In the genomic region with DNA sequence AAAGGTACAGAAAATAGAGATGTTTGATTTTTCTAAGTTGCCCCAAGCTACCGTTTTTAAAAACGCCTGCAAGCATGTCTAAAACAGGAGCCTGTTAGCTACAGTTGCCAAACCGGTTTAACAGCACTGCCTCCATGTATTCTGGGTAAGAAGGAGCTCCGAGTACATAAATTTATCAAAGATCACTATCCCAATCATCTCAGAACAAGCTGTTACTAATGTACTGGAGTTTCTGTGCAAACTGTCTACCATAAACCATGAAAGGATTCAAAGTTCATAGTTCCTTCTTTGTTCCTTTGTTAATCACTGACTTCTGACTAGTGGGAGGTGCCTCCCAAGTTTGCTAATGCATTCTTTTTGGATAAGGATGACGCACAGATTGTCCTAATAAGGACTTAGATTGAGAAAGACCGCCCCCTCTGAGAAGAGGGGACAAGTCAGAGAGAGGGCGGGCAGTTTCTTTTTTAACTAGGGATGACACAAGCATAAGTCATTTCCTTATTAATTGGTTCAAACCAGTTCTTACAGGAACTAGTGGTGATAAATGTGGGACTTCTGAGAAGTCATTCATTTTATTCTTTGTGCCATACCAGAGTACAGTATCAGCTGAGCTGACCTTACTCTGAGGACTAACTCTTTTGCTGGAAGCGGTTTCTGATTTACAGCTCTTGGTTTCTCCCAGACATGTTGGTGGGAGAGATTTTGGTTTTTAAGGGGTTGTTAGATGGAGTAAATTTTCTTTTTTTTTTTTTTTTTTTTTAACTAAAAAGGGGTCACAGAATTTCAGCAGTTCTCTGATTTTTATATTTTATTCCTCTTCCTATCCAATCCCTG, we compare ENCODE assay signal across 8 cellular contexts. TPM values are rescaled to one million over a fixed set of nuclear protein-coding genes. Genes with fewer than 3 reads are reported as not detected.
DNase-seq lines count a peak whose midpoint lies in the region; ATAC-seq and TF ChIP-seq lines count a peak whose summit lies in the region.

No MANE protein-coding gene starts in this region.

- peak overlapping the region; percentile 88 for H3K27ac ChIP-seq in naive thymus-derived CD4-positive, alpha-beta T cell (ENCODE audit: low read depth, low read length)
- peak overlapping the region; percentile 96 to 97 for H3K27ac ChIP-seq in aorta (ENCODE audit: low read depth in 1 of 2, low read length in 2 of 2)

- peak overlapping the region; percentile 100 for H3K27ac Mint-ChIP-seq in Calu3 (ENCODE audit: unreplicated experiment)
- peak overlapping the region; percentile 100 for H3K27ac Mint-ChIP-seq in activated T-cell treated with anti-CD3 and anti-CD28 coated beads, Interleukin-2, amount 50 U/mL, for 24 hours
- H3K27ac Mint-ChIP-seq in naive thymus-derived CD4-positive, alpha-beta T cell, result peak overlapping the region; percentile 90 to 99 (median 96)

- H3K4me1 Mint-ChIP-seq in Calu3 (ENCODE audit: low read depth, unreplicated experiment), result peaks cover 8% of the 10 kb centered on the region
- H3K4me1 Mint-ChIP-seq in activated T-cell treated with anti-CD3 and anti-CD28 coated beads, Interleukin-2, amount 50 U/mL, for 24 hours (ENCODE audit: low read depth), result peaks cover 41% of the 10 kb centered on the region
- H3K4me1 Mint-ChIP-seq in naive thymus-derived CD4-positive, alpha-beta T cell, result peaks cover 14 to 70% (median 50%) of the 10 kb centered on the region in 7 donors

- WGBS in aorta, 2 donors, result 0% methylated on average over 8 of the region's 8 CpGs

- intact Hi-C loops in Calu3 (cut with micrococcal nuclease; ENCODE audit: unreplicated experiment), result loop anchor here (1.0 kb wide), 2 partner anchors 8 to 51 kb away; no protein-coding TSS in a partner anchor
- intact Hi-C loops in naive thymus-derived CD4-positive, alpha-beta T cell (cut with micrococcal nuclease), result loop anchor here (1.0 to 5.0 kb wide), 7 partner anchors 8 to 220 kb away; partner anchors contain the start of genes CLTC (in 2 of the 2) and RPS6KB1 (in 1 of the 2)
- intact Hi-C loops in aorta (cut with DNase I), result no loop called here

- no peaks in the 10 kb centered on the region for H3K27me3 ChIP-seq in naive thymus-derived CD4-positive, alpha-beta T cell (ENCODE audit: control insufficient read depth in 2 of 2, insufficient read depth in 2 of 2, low read length in 2 of 2)
- no peaks in the 10 kb centered on the region for H3K27me3 ChIP-seq in aorta (ENCODE audit: control insufficient read depth in 1 of 2, insufficient read depth in 2 of 2, low read length in 1 of 2)

- H3K36me3 ChIP-seq in naive thymus-derived CD4-positive, alpha-beta T cell (ENCODE audit: control insufficient read depth in 2 of 3, insufficient read depth in 3 of 3, low read length in 3 of 3), result peaks cover 0 to 4% (median 0%) of the 10 kb centered on the region in 3 experiments
- no peaks in the 10 kb centered on the region for H3K36me3 ChIP-seq in aorta (ENCODE audit: control insufficient read depth in 1 of 2, insufficient read depth in 2 of 2, low read length in 1 of 2)

- peaks cover 6 to 14% of the 10 kb centered on the region in 2 donors for H3K4me1 ChIP-seq in naive thymus-derived CD4-positive, alpha-beta T cell (ENCODE audit: control insufficient read depth in 2 of 2, insufficient read depth in 2 of 2, low read length in 2 of 2)
- H3K4me1 ChIP-seq in aorta (ENCODE audit: control insufficient read depth in 1 of 2, insufficient read depth in 2 of 2, low read length in 2 of 2), result peaks cover 0 to 2% of the 10 kb centered on the region in 2 donors

- peak; percentile 77 for DNase-seq in Calu3
- peak; percentile 87 to 100 for DNase-seq in NOMO-1 (lab: John Stamatoyannopoulos, UW; ENCODE audit: unreplicated experiment in 2 of 2)
- DNase-seq in activated T-cell treated with anti-CD3 and anti-CD28 coated beads, Interleukin-2, amount 50 U/mL, for 24 hours, result no peak
- peak; percentile 100 for DNase-seq in fibroblast of gingiva (ENCODE audit: low read depth)
- peak in 8 of 9 donors; percentile 51 to 91 (median 74) for DNase-seq in naive thymus-derived CD4-positive, alpha-beta T cell
- no peak for DNase-seq in aorta

- no TSS peak for BruUV-seq in Calu3 (replicated peaks; lab: Mats Ljungman, UMichigan)

- H3K27me3 Mint-ChIP-seq in Calu3 (ENCODE audit: unreplicated experiment), result no peaks in the 10 kb centered on the region
- H3K27me3 Mint-ChIP-seq in activated T-cell treated with anti-CD3 and anti-CD28 coated beads, Interleukin-2, amount 50 U/mL, for 24 hours, result no peaks in the 10 kb centered on the region
- peaks cover 0 to 17% (median 0%) of the 10 kb centered on the region in 5 donors for H3K27me3 Mint-ChIP-seq in naive thymus-derived CD4-positive, alpha-beta T cell

- ATAC-seq in GM19372 (IDR thresholded peaks at IDR 0.05; ENCODE audit: low read depth, unreplicated experiment), result peak; percentile 76
- peak; percentile 68 for ATAC-seq in HG03439 (IDR thresholded peaks at IDR 0.05; ENCODE audit: unreplicated experiment)
- ATAC-seq in naive thymus-derived CD4-positive, alpha-beta T cell, result peak; percentile 94
- peak; percentile 94 for ATAC-seq in aorta (ENCODE audit: low FRiP score)

- H3K4me3 Mint-ChIP-seq in Calu3 (ENCODE audit: low read depth, unreplicated experiment), result peak overlapping the region; percentile 69
- peak overlapping the region; percentile 96 for H3K4me3 Mint-ChIP-seq in activated T-cell treated with anti-CD3 and anti-CD28 coated beads, Interleukin-2, amount 50 U/mL, for 24 hours
- peak overlapping the region; percentile 83 to 100 (median 95) for H3K4me3 Mint-ChIP-seq in naive thymus-derived CD4-positive, alpha-beta T cell

- no peaks in the 10 kb centered on the region for H3K9me3 ChIP-seq in naive thymus-derived CD4-positive, alpha-beta T cell (ENCODE audit: control insufficient read depth in 2 of 3, low read length in 3 of 3)
- no peaks in the 10 kb centered on the region for H3K9me3 ChIP-seq in aorta (ENCODE audit: control insufficient read depth, low read length)

- peaks cover 64% of the 10 kb centered on the region for H3K36me3 Mint-ChIP-seq in Calu3 (ENCODE audit: insufficient read depth, unreplicated experiment)
- H3K36me3 Mint-ChIP-seq in activated T-cell treated with anti-CD3 and anti-CD28 coated beads, Interleukin-2, amount 50 U/mL, for 24 hours (ENCODE audit: low read depth), result peaks cover 81% of the 10 kb centered on the region
- H3K36me3 Mint-ChIP-seq in naive thymus-derived CD4-positive, alpha-beta T cell, result peaks cover 0 to 52% (median 21%) of the 10 kb centered on the region in 5 donors

- CTCF ChIA-PET in Calu3 (lab: Charles Lee), result interaction anchor here (0.6 to 1.5 kb wide), 8 partner anchors 9 to 84 kb away, joined by 4 to 14 read pairs (median 6); no protein-coding TSS in a partner anchor
- CTCF ChIA-PET in naive thymus-derived CD4-positive, alpha-beta T cell (lab: Charles Lee), result interaction anchor here (0.6 to 2.0 kb wide), 4 partner anchors 22 to 124 kb away, joined by 3 to 10 read pairs (median 3); no protein-coding TSS in a partner anchor

- H3K4me3 ChIP-seq in naive thymus-derived CD4-positive, alpha-beta T cell (ENCODE audit: low read length), result peak overlapping the region; percentile 72
- H3K4me3 ChIP-seq in aorta (ENCODE audit: low read length in 2 of 2), result peak overlapping the region; percentile 96 to 100

- no peaks in the 10 kb centered on the region for H3K9me3 Mint-ChIP-seq in Calu3 (ENCODE audit: low read depth, unreplicated experiment)
- H3K9me3 Mint-ChIP-seq in activated T-cell treated with anti-CD3 and anti-CD28 coated beads, Interleukin-2, amount 50 U/mL, for 24 hours, result no peaks in the 10 kb centered on the region
- no peaks in the 10 kb centered on the region for H3K9me3 Mint-ChIP-seq in naive thymus-derived CD4-positive, alpha-beta T cell

- TF ChIP-seq CTCF in Calu3 (IDR thresholded peaks at IDR 0.05; ENCODE audit: unreplicated experiment), result no peak

- POLR2A ChIA-PET in naive thymus-derived CD4-positive, alpha-beta T cell (lab: Charles Lee), result interaction anchor here (0.7 to 2.1 kb wide), 10 partner anchors 8 to 218 kb away, joined by 3 to 7 read pairs (median 4); partner anchors contain the start of genes CLTC, RPS6KB1 and TUBD1

RNA-seq across cellular contexts. Expression of gene TUBD1, which starts 55.2 kb away (rescaled TPM):
- 5.0 and 12.6 TPM in 2 replicates for total RNA-seq in Calu3 (2022)
- total RNA-seq in naive thymus-derived CD4-positive, alpha-beta T cell, result 10 to 100 TPM in 4 of 5 experiments, 1 to 10 TPM in 1; 8.2 to 42.1 (median 14.3) TPM
- 10 to 100 TPM; 25.5 to 31.9 TPM for polyA plus RNA-seq in naive thymus-derived CD4-positive, alpha-beta T cell
- 10 to 100 TPM in 1 of 2 donors, 1 to 10 TPM in 1; 9.4 to 12.0 TPM for total RNA-seq in aorta
- polyA plus RNA-seq in aorta, result 1 to 10 TPM; 6.6 to 8.4 TPM

RNA-seq across cellular contexts. Expression of gene RPS6KB1, which starts 55.3 kb away (rescaled TPM):
- total RNA-seq in Calu3 (2022), result 29.9 and 34.5 TPM in 2 replicates
- 100 to 1,000 TPM in 1 of 5 experiments, 10 to 100 TPM in 4; 62.0 to 107 (median 71.5) TPM for total RNA-seq in naive thymus-derived CD4-positive, alpha-beta T cell
- polyA plus RNA-seq in naive thymus-derived CD4-positive, alpha-beta T cell, result 10 to 100 TPM; 27.3 to 34.3 TPM
- 10 to 100 TPM; 40.9 to 51.0 TPM for total RNA-seq in aorta
- polyA plus RNA-seq in aorta, result 10 to 100 TPM in 1 of 2 donors, 1 to 10 TPM in 1; 9.6 to 10.4 TPM

Comparison
In these comparisons a context has a peak if more than half of its experiments do, and no peak if none do; other contexts are left out.
1. DNase-seq: peak in Calu3 (single experiment), NOMO-1 (2 of 2), fibroblast of gingiva (single experiment) and naive thymus-derived CD4-positive, alpha-beta T cell (8 of 9); none in activated T-cell treated with anti-CD3 and anti-CD28 coated beads, Interleukin-2, amount 50 U/mL, for 24 hours (single experiment) and aorta (0 of 2).
2. intact Hi-C loops: an anchor here in Calu3 (1.0 kb wide) and naive thymus-derived CD4-positive, alpha-beta T cell (1.0 to 5.0 kb wide); none called in aorta.
3. Peak in every context shown above with its lines, with median percentiles within 50 percentile points of each other: H3K27ac Mint-ChIP-seq, H3K4me3 Mint-ChIP-seq and ATAC-seq.